Comparison of ENCODE assay signal across 16 cellular contexts in genomic region chr11:331332-332060, GRCh38. TPM values are rescaled to one million over a fixed set of nuclear protein-coding genes. Genes with fewer than 3 reads are reported as not detected.
A peak's percentile ranks its signal among the peaks of the same experiment; 100 is the strongest.
DNase-seq lines count a peak whose midpoint lies in the region; ATAC-seq and TF ChIP-seq lines count a peak whose summit lies in the region.
"Had no signal": no experiment of that assay in that cellular context is flagged by ENCODE, and none has a peak within 500 bp of the region (broad histone marks: within the 10 kb centered on the region; RNA-seq: fewer than 3 reads in every experiment).

No MANE protein-coding gene starts in this region.

- 0 out of 2 replicates have a peak, but pooled peaks cover 3% of the 10 kb centered on the region for H3K27me3 ChIP-seq in PC-9 (ENCODE audit: insufficient read depth, low read depth)
- H3K27me3 ChIP-seq: testis had no signal

- H3K4me3 Mint-ChIP-seq in activated naive CD4-positive, alpha-beta T cell treated with anti-CD3 and anti-CD28 coated beads, Interleukin-2, amount 50 U/mL, for 24 hours: peak overlapping the region; percentile 39
- H3K4me3 Mint-ChIP-seq in activated naive CD4-positive, alpha-beta T cell treated with anti-CD3 and anti-CD28 coated beads, Interleukin-2, amount 10 ng/mL, durations not matched to agents 7 days and 5 days: no peak overlapping the region
- H3K4me3 Mint-ChIP-seq in endothelial cell (ENCODE audit: unreplicated experiment): no peak overlapping the region
- peak overlapping the region; percentile 54 for H3K4me3 Mint-ChIP-seq in stimulated activated effector memory CD8-positive, alpha-beta T cell treated with anti-CD3 and anti-CD28 coated beads, Interleukin-12 subunit alpha, Interleukin-12 subunit beta, amount 100 ng/mL, for 72 hours

- TF ChIP-seq CTCF in OCI-LY7 (conservative IDR thresholded peaks at IDR 0.05; ENCODE audit: low read length) (no peak), endothelial cell (IDR thresholded peaks at IDR 0.05; ENCODE audit: unreplicated experiment) (no peak), PC-9 (conservative IDR thresholded peaks at IDR 0.05) (no peak)

- POLR2A ChIA-PET in OCI-LY7 (lab: Charles Lee) (interaction anchor here (0.9 to 5.5 kb wide), 6 partner anchors 8 to 25 kb away, joined by 3 to 63 read pairs (median 10); no protein-coding TSS in a partner anchor), PC-9 (lab: Charles Lee; ENCODE audit: unreplicated experiment) (no interaction called here)

- BruUV-seq in OCI-LY7 (replicated peaks; lab: Mats Ljungman, UMichigan) (no TSS peak), PC-9 (replicated peaks; lab: Mats Ljungman, UMichigan) (no TSS peak)

- H3K79me2 ChIP-seq in OCI-LY7 (ENCODE audit: insufficient read depth, low read depth, low read length) (no peaks in the 10 kb centered on the region), PC-9 (ENCODE audit: low read depth) (no peaks in the 10 kb centered on the region)

- H4K20me1 ChIP-seq in OCI-LY7 (ENCODE audit: insufficient read depth, low read length): no peaks in the 10 kb centered on the region
- no peaks in the 10 kb centered on the region for H4K20me1 ChIP-seq in PC-9 (ENCODE audit: insufficient read depth)

- no peaks in the 10 kb centered on the region for H3K9me2 ChIP-seq in OCI-LY7 (ENCODE audit: insufficient read depth, low read length)
- no peaks in the 10 kb centered on the region for H3K9me2 ChIP-seq in PC-9 (ENCODE audit: insufficient read depth)

- no peak for DNase-seq in activated naive CD4-positive, alpha-beta T cell treated with anti-CD3 and anti-CD28 coated beads, Interleukin-2, amount 10 ng/mL, durations not matched to agents 7 days and 5 days
- DNase-seq in OCI-LY7 (ENCODE audit: low spot score) (peak; percentile 78), endothelial cell (ENCODE audit: low spot score) (no peak), NCI-H1092 (lab: John Stamatoyannopoulos, UW) (no peak), PC-9 (no peak), AG08395 (ENCODE audit: low spot score) (no peak)
- no peak for DNase-seq in stimulated activated effector memory CD8-positive, alpha-beta T cell treated with anti-CD3 and anti-CD28 coated beads, Interleukin-12 subunit alpha, Interleukin-12 subunit beta, amount 100 ng/mL, for 72 hours (ENCODE audit: low spot score in 2 of 2)
- DNase-seq: NCI-H82, Right ventricle myocardium superior, T-helper 9 cell, testis had no signal

- H3K4me2 ChIP-seq in OCI-LY7 (ENCODE audit: low read length) (peak overlapping the region; percentile 85), PC-9 (no peak overlapping the region)

- H3K36me3 ChIP-seq in OCI-LY7 (ENCODE audit: insufficient read depth, low read length): peaks cover 9% of the 10 kb centered on the region
- H3K36me3 ChIP-seq in PC-9 (ENCODE audit: low read depth): no peaks in the 10 kb centered on the region

- CTCF ChIA-PET in activated naive CD4-positive, alpha-beta T cell treated with anti-CD3 and anti-CD28 coated beads, Interleukin-2, amount 10 ng/mL, durations not matched to agents 7 days and 5 days (lab: Charles Lee): no interaction called here
- CTCF ChIA-PET in OCI-LY7 (lab: Charles Lee; ENCODE audit: unreplicated experiment) (interaction anchor here (1.3 kb wide), 1 partner anchor 9 kb away, joined by 4 read pairs; no protein-coding TSS in a partner anchor), PC-9 (lab: Charles Lee) (no interaction called here)

- H3K27me3 Mint-ChIP-seq in activated naive CD4-positive, alpha-beta T cell treated with anti-CD3 and anti-CD28 coated beads, Interleukin-2, amount 50 U/mL, for 24 hours: no peaks in the 10 kb centered on the region
- peaks cover 42% of the 10 kb centered on the region for H3K27me3 Mint-ChIP-seq in activated naive CD4-positive, alpha-beta T cell treated with anti-CD3 and anti-CD28 coated beads, Interleukin-2, amount 10 ng/mL, durations not matched to agents 7 days and 5 days
- H3K27me3 Mint-ChIP-seq in endothelial cell (ENCODE audit: unreplicated experiment): no peaks in the 10 kb centered on the region
- H3K27me3 Mint-ChIP-seq: progenitor cell of endocrine pancreas had no signal

- H3F3A ChIP-seq in PC-9 (ENCODE audit: insufficient read depth, low read depth): no peaks in the 10 kb centered on the region

- peak overlapping the region; percentile 59 for H3K27ac Mint-ChIP-seq in activated naive CD4-positive, alpha-beta T cell treated with anti-CD3 and anti-CD28 coated beads, Interleukin-2, amount 50 U/mL, for 24 hours
- no peak overlapping the region for H3K27ac Mint-ChIP-seq in activated naive CD4-positive, alpha-beta T cell treated with anti-CD3 and anti-CD28 coated beads, Interleukin-2, amount 10 ng/mL, durations not matched to agents 7 days and 5 days
- peak overlapping the region; percentile 13 for H3K27ac Mint-ChIP-seq in endothelial cell (ENCODE audit: unreplicated experiment)
- peak overlapping the region; percentile 63 for H3K27ac Mint-ChIP-seq in stimulated activated effector memory CD8-positive, alpha-beta T cell treated with anti-CD3 and anti-CD28 coated beads, Interleukin-12 subunit alpha, Interleukin-12 subunit beta, amount 100 ng/mL, for 72 hours
- H3K27ac Mint-ChIP-seq: progenitor cell of endocrine pancreas had no signal

- H3K9me3 ChIP-seq in OCI-LY7 (ENCODE audit: low read length) (peaks cover 14% of the 10 kb centered on the region), PC-9 (ENCODE audit: insufficient read depth, low read depth) (no peaks in the 10 kb centered on the region)
- H3K9me3 ChIP-seq: testis had no signal

- no peaks in the 10 kb centered on the region for H3K9me3 Mint-ChIP-seq in activated naive CD4-positive, alpha-beta T cell treated with anti-CD3 and anti-CD28 coated beads, Interleukin-2, amount 50 U/mL, for 24 hours
- H3K9me3 Mint-ChIP-seq in activated naive CD4-positive, alpha-beta T cell treated with anti-CD3 and anti-CD28 coated beads, Interleukin-2, amount 10 ng/mL, durations not matched to agents 7 days and 5 days: no peaks in the 10 kb centered on the region
- no peaks in the 10 kb centered on the region for H3K9me3 Mint-ChIP-seq in endothelial cell (ENCODE audit: unreplicated experiment)
- H3K9me3 Mint-ChIP-seq in stimulated activated effector memory CD8-positive, alpha-beta T cell treated with anti-CD3 and anti-CD28 coated beads, Interleukin-12 subunit alpha, Interleukin-12 subunit beta, amount 100 ng/mL, for 72 hours: no peaks in the 10 kb centered on the region

- peak overlapping the region; percentile 91 for H3K27ac ChIP-seq in OCI-LY7 (ENCODE audit: low read depth, low read length, poor library complexity, severe bottlenecking)
- H3K27ac ChIP-seq in PC-9: no peak overlapping the region
- H3K27ac ChIP-seq: testis had no signal

- no peaks in the 10 kb centered on the region for H3K36me3 Mint-ChIP-seq in activated naive CD4-positive, alpha-beta T cell treated with anti-CD3 and anti-CD28 coated beads, Interleukin-2, amount 50 U/mL, for 24 hours
- H3K36me3 Mint-ChIP-seq in activated naive CD4-positive, alpha-beta T cell treated with anti-CD3 and anti-CD28 coated beads, Interleukin-2, amount 10 ng/mL, durations not matched to agents 7 days and 5 days: peaks cover 1% of the 10 kb centered on the region
- H3K36me3 Mint-ChIP-seq in endothelial cell (ENCODE audit: low read depth, unreplicated experiment): no peaks in the 10 kb centered on the region
- H3K36me3 Mint-ChIP-seq in stimulated activated effector memory CD8-positive, alpha-beta T cell treated with anti-CD3 and anti-CD28 coated beads, Interleukin-12 subunit alpha, Interleukin-12 subunit beta, amount 100 ng/mL, for 72 hours: peaks cover 6% of the 10 kb centered on the region

- H3K4me1 Mint-ChIP-seq in activated naive CD4-positive, alpha-beta T cell treated with anti-CD3 and anti-CD28 coated beads, Interleukin-2, amount 50 U/mL, for 24 hours: peaks cover 62% of the 10 kb centered on the region
- H3K4me1 Mint-ChIP-seq in activated naive CD4-positive, alpha-beta T cell treated with anti-CD3 and anti-CD28 coated beads, Interleukin-2, amount 10 ng/mL, durations not matched to agents 7 days and 5 days: peaks cover 73% of the 10 kb centered on the region
- H3K4me1 Mint-ChIP-seq in endothelial cell (ENCODE audit: unreplicated experiment): peaks cover 41% of the 10 kb centered on the region
- H3K4me1 Mint-ChIP-seq in stimulated activated effector memory CD8-positive, alpha-beta T cell treated with anti-CD3 and anti-CD28 coated beads, Interleukin-12 subunit alpha, Interleukin-12 subunit beta, amount 100 ng/mL, for 72 hours: peaks cover 69% of the 10 kb centered on the region

- H3K4me3 ChIP-seq in OCI-LY7 (ENCODE audit: low read depth, low read length, poor library complexity, severe bottlenecking): peak overlapping the region; percentile 61
- H3K4me3 ChIP-seq in PC-9: no peak overlapping the region
- H3K4me3 ChIP-seq: testis had no signal

- intact Hi-C loops in OCI-LY7 (cut with micrococcal nuclease; ENCODE audit: unreplicated experiment): no loop called here
- intact Hi-C loops in PC-9 (cut with micrococcal nuclease; ENCODE audit: unreplicated experiment): no loop called here

- no peak for ATAC-seq in stimulated activated effector memory CD8-positive, alpha-beta T cell treated with anti-CD3 and anti-CD28 coated beads, Interleukin-12 subunit alpha, Interleukin-12 subunit beta, amount 100 ng/mL, for 72 hours

- H3K4me1 ChIP-seq in OCI-LY7 (ENCODE audit: insufficient read depth, low read length, poor library complexity, severe bottlenecking) (peaks cover 92% of the 10 kb centered on the region), PC-9 (replicated peaks; ENCODE audit: insufficient read depth) (no peaks in the 10 kb centered on the region)

- H2AFZ ChIP-seq in OCI-LY7 (ENCODE audit: low read length): 0 out of 2 replicates have a peak overlapping the region, but pooled peaks have one; percentile 35
- H2AFZ ChIP-seq in PC-9: no peak overlapping the region

RNA-seq across cellular contexts. Expression of gene IFITM3, which starts 10.8 kb away (rescaled TPM):
- 0.95 and 1.5 TPM in 2 replicates for total RNA-seq in OCI-LY7 (2014; rRNA removed; shearing (Covaris generic))
- total RNA-seq in OCI-LY7 (2022) (1.5 and 2.2 TPM in 2 replicates), endothelial cell (ENCODE audit: unreplicated experiment) (446 TPM), PC-9 (2021) (136 and 176 TPM in 2 replicates)

RNA-seq across cellular contexts. Expression of gene IFITM1, which starts 17.7 kb away (rescaled TPM):
- 30.3 and 36.4 TPM in 2 replicates for total RNA-seq in OCI-LY7 (2014; rRNA removed; shearing (Covaris generic))
- total RNA-seq in OCI-LY7 (2022): 72.4 TPM in 2 replicates
- total RNA-seq in endothelial cell (ENCODE audit: unreplicated experiment): 23.4 TPM
- 5.1 and 9.5 TPM in 2 replicates for total RNA-seq in PC-9 (2021)

RNA-seq across cellular contexts. Expression of gene IFITM2, which starts 23.9 kb away (rescaled TPM):
- 9.5 and 22.1 TPM in 2 replicates for total RNA-seq in OCI-LY7 (2014; rRNA removed; shearing (Covaris generic))
- total RNA-seq in OCI-LY7 (2022) (110 and 117 TPM in 2 replicates), endothelial cell (ENCODE audit: unreplicated experiment) (205 TPM), PC-9 (2021) (4.2 and 4.3 TPM in 2 replicates)

RNA-seq across cellular contexts. Expression of gene IFITM5, which starts 32.2 kb away (rescaled TPM):
- total RNA-seq in OCI-LY7 (2014; rRNA removed; shearing (Covaris generic)): not detected in 2 replicates
- total RNA-seq in OCI-LY7 (2022): not detected in 2 replicates
- total RNA-seq in endothelial cell (ENCODE audit: unreplicated experiment): not detected
- total RNA-seq in PC-9 (2021): not detected in 2 replicates
- total RNA-seq: Daoy, MCF 10A, mucosa of gallbladder, progenitor cell of endocrine pancreas, Right ventricle myocardium superior, testis had no signal

RNA-seq across cellular contexts. Expression of gene B4GALNT4, which starts 37.8 kb away (rescaled TPM):
- not detected in 2 replicates for total RNA-seq in OCI-LY7 (2014; rRNA removed; shearing (Covaris generic))
- not detected in 2 replicates for total RNA-seq in OCI-LY7 (2022)
- 14.9 TPM for total RNA-seq in endothelial cell (ENCODE audit: unreplicated experiment)
- total RNA-seq in PC-9 (2021): 4.7 and 6.1 TPM in 2 replicates

Comparison
In these comparisons a context has a peak if more than half of its experiments do, and no peak if none do; other contexts are left out.
1. H3K4me3 Mint-ChIP-seq: peak in activated naive CD4-positive, alpha-beta T cell treated with anti-CD3 and anti-CD28 coated beads, Interleukin-2, amount 50 U/mL, for 24 hours (single experiment) and stimulated activated effector memory CD8-positive, alpha-beta T cell treated with anti-CD3 and anti-CD28 coated beads, Interleukin-12 subunit alpha, Interleukin-12 subunit beta, amount 100 ng/mL, for 72 hours (single experiment); none in activated naive CD4-positive, alpha-beta T cell treated with anti-CD3 and anti-CD28 coated beads, Interleukin-2, amount 10 ng/mL, durations not matched to agents 7 days and 5 days (single experiment) and endothelial cell (single experiment).
2. RNA of gene IFITM3, which starts 10.8 kb away (total RNA-seq): 446 TPM in endothelial cell (single experiment) and 136 to 176 TPM in PC-9; 0.95 to 2.2 TPM in OCI-LY7; every median in the first group is over 10 times any median in the second.